ENCODE assay signal across 17 cellular contexts in genomic region chr6:122718616-122719015, GRCh38.
"Had no signal": no experiment of that assay in that cellular context is flagged by ENCODE, and none has a peak within 500 bp of the region (broad histone marks: within the 10 kb centered on the region; RNA-seq: fewer than 3 reads in every experiment).

No MANE protein-coding gene starts in this region.

- DNase-seq: effector CD4-positive, alpha-beta T cell; foreskin melanocyte; head of caudate nucleus; kidney; left cardiac atrium; left ventricle myocardium inferior; lower lobe of right lung; natural killer cell; nucleus accumbens; ovary; sigmoid colon; stimulated activated CD4-positive, alpha-beta T cell treated with anti-CD3 and anti-CD28 coated beads, Interleukin-2, amount 100 ng/mL, for 24 hours; stimulated activated CD4-positive, alpha-beta T cell treated with anti-CD3 and anti-CD28 coated beads, Interleukin-4, amount 100 ng/mL, for 4 hours; stimulated activated naive B cell treated with anti-CD40 and anti-IgM and Interleukin-4, amounts not matched to agents 10 μg/mL and 1 μg/mL and 100 μg/mL, for 72 hours; stimulated activated naive CD8-positive, alpha-beta T cell treated with anti-CD3 and anti-CD28 coated beads, Interleukin-15, amount 100 ng/mL, for 72 hours; testis; upper lobe of right lung had no signal

- ATAC-seq: left cardiac atrium; lower lobe of right lung; natural killer cell; stimulated activated naive B cell treated with anti-CD40 and anti-IgM and Interleukin-4, amounts not matched to agents 10 μg/mL and 1 μg/mL and 100 μg/mL, for 72 hours; stimulated activated naive CD8-positive, alpha-beta T cell treated with anti-CD3 and anti-CD28 coated beads, Interleukin-15, amount 100 ng/mL, for 72 hours; upper lobe of right lung had no signal
